ENCODE assay signal across 1 cellular context in genomic region chr20:822651-823325, GRCh38.
TF ChIP-seq lines count a peak whose summit lies in the region.

No MANE protein-coding gene starts in this region.

TF ChIP-seq in HepG2, 621 proteins besides CTCF, POLR2A, EP300 and RAD21 (continued from another document):
- TF ChIP-seq, protein P1, sequence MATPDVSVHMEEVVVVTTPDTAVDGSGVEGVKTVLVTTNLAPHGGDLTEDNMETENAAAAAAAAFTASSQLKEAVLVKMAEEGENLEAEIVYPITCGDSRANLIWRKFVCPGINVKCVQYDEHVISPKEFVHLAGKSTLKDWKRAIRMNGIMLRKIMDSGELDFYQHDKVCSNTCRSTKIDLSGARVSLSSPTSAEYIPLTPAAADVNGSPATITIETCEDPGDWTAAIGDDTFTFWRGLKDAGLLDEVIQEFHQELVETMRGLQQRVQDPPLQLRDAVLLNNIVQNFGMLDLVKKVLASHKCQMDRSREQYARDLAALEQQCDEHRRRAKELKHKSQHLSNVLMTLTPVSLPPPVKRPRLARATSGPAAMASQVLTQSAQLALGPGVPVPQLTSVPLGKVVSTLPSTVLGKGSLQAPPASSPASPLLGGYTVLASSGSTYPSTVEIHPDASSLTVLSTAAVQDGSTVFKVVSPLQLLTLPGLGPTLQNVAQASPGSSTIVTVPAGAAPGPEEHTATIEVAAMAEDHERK (CRISPR knock-in tag; IDR thresholded peaks at IDR 0.05; ENCODE audit: low read depth) = no peak
